Comparison of ENCODE assay signal across 1 cellular context in the genomic region with DNA sequence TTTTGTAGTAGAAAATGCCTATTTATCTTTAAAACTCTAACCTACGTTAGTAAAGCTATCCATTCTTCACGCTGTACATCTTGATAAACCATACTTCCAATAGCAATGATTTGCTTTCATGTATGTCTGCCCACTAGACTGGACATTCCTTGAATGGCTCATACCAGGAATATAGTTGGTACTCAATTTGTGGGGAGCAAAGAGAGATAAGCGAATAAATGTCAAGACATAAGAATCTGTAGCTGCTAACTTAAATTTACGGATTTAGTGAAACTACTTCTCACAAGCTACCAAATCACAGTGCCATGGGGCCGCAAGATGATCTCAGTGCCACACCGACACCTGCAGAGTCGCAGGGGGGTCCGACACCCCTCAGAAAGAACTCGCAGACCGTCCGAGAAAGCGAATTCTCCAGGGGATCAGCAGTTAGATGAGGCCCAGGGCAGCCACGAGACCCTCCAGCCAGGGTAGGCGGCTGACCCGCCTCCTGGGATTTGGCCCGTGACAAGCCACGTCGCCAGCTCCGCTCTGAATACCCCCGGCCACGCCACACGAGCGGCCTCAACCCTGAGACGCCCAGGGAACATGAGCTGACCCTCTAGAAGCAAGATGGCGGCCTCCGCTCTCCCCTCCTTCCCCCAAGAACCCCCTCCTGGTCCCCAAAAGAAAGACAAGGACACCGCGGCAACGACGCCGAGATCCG.
A peak's percentile ranks its signal among the peaks of the same experiment; 100 is the strongest.
TF ChIP-seq lines count a peak whose summit lies in the region.

No MANE protein-coding gene starts in this region.

TF ChIP-seq in GM12878, 131 proteins besides CTCF, POLR2A, EP300 and RAD21:
- no peak for TF ChIP-seq ASH2L (IDR thresholded peaks at IDR 0.05; ENCODE audit: borderline replicate concordance, low read depth)
- no peak for TF ChIP-seq SREBF1 (IDR thresholded peaks at IDR 0.05; ENCODE audit: low read length)
- no peak for TF ChIP-seq HDAC2 (IDR thresholded peaks at IDR 0.05)
- TF ChIP-seq, protein P1, sequence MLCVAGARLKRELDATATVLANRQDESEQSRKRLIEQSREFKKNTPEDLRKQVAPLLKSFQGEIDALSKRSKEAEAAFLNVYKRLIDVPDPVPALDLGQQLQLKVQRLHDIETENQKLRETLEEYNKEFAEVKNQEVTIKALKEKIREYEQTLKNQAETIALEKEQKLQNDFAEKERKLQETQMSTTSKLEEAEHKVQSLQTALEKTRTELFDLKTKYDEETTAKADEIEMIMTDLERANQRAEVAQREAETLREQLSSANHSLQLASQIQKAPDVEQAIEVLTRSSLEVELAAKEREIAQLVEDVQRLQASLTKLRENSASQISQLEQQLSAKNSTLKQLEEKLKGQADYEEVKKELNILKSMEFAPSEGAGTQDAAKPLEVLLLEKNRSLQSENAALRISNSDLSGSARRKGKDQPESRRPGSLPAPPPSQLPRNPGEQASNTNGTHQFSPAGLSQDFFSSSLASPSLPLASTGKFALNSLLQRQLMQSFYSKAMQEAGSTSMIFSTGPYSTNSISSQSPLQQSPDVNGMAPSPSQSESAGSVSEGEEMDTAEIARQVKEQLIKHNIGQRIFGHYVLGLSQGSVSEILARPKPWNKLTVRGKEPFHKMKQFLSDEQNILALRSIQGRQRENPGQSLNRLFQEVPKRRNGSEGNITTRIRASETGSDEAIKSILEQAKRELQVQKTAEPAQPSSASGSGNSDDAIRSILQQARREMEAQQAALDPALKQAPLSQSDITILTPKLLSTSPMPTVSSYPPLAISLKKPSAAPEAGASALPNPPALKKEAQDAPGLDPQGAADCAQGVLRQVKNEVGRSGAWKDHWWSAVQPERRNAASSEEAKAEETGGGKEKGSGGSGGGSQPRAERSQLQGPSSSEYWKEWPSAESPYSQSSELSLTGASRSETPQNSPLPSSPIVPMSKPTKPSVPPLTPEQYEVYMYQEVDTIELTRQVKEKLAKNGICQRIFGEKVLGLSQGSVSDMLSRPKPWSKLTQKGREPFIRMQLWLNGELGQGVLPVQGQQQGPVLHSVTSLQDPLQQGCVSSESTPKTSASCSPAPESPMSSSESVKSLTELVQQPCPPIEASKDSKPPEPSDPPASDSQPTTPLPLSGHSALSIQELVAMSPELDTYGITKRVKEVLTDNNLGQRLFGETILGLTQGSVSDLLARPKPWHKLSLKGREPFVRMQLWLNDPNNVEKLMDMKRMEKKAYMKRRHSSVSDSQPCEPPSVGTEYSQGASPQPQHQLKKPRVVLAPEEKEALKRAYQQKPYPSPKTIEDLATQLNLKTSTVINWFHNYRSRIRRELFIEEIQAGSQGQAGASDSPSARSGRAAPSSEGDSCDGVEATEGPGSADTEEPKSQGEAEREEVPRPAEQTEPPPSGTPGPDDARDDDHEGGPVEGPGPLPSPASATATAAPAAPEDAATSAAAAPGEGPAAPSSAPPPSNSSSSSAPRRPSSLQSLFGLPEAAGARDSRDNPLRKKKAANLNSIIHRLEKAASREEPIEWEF (IDR thresholded peaks at IDR 0.05; ENCODE audit: insufficient replicate concordance, low read depth, low read length) = no peak
- no peak for TF ChIP-seq CBX3 (IDR thresholded peaks at IDR 0.05; ENCODE audit: borderline replicate concordance, low read depth)
- TF ChIP-seq RCOR1 (conservative IDR thresholded peaks at IDR 0.05; ENCODE audit: low read depth, low read length) = no peak
- TF ChIP-seq NBN (IDR thresholded peaks at IDR 0.05) = 0 out of 2 replicates have a peak, but pooled peaks have one; percentile 62
- peak; percentile 81 for TF ChIP-seq MEF2B (IDR thresholded peaks at IDR 0.05; ENCODE audit: partially characterized antibody, poor library complexity, severe bottlenecking)
- TF ChIP-seq STAT3 (IDR thresholded peaks at IDR 0.05; ENCODE audit: low read depth, low read length) = no peak
- TF ChIP-seq JUND (IDR thresholded peaks at IDR 0.05; ENCODE audit: low read depth, low read length) = no peak
- no peak for TF ChIP-seq STAT1 (conservative IDR thresholded peaks at IDR 0.05)
- 0 out of 2 replicates have a peak, but pooled peaks have one; percentile 4 for TF ChIP-seq PAX5 (IDR thresholded peaks at IDR 0.05; ENCODE audit: borderline replicate concordance, low read depth, low read length)
- TF ChIP-seq, protein P2, sequence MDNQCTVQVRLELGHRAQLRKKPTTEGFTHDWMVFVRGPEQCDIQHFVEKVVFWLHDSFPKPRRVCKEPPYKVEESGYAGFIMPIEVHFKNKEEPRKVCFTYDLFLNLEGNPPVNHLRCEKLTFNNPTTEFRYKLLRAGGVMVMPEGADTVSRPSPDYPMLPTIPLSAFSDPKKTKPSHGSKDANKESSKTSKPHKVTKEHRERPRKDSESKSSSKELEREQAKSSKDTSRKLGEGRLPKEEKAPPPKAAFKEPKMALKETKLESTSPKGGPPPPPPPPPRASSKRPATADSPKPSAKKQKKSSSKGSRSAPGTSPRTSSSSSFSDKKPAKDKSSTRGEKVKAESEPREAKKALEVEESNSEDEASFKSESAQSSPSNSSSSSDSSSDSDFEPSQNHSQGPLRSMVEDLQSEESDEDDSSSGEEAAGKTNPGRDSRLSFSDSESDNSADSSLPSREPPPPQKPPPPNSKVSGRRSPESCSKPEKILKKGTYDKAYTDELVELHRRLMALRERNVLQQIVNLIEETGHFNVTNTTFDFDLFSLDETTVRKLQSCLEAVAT (IDR thresholded peaks at IDR 0.05) = peak; percentile 40; the same call in 1 of the 2 replicates
- no peak for TF ChIP-seq NFYA (IDR thresholded peaks at IDR 0.05; ENCODE audit: borderline replicate concordance, low read depth, low read length)
- TF ChIP-seq, protein P3, sequence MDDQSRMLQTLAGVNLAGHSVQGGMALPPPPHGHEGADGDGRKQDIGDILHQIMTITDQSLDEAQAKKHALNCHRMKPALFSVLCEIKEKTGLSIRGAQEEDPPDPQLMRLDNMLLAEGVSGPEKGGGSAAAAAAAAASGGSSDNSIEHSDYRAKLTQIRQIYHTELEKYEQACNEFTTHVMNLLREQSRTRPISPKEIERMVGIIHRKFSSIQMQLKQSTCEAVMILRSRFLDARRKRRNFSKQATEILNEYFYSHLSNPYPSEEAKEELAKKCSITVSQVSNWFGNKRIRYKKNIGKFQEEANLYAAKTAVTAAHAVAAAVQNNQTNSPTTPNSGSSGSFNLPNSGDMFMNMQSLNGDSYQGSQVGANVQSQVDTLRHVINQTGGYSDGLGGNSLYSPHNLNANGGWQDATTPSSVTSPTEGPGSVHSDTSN (IDR thresholded peaks at IDR 0.05; ENCODE audit: insufficient replicate concordance, low read depth, low read length) = no peak
- TF ChIP-seq SP1 (IDR thresholded peaks at IDR 0.05; ENCODE audit: low read depth, low read length) = no peak
- TF ChIP-seq JUNB (IDR thresholded peaks at IDR 0.05) = no peak
- no peak for TF ChIP-seq CREM (IDR thresholded peaks at IDR 0.05; ENCODE audit: low read depth)
- TF ChIP-seq MTA3 (IDR thresholded peaks at IDR 0.05; ENCODE audit: borderline replicate concordance, low read length) = no peak
- no peak for TF ChIP-seq ZNF217 (IDR thresholded peaks at IDR 0.05)
- no peak for TF ChIP-seq SIX5 (IDR thresholded peaks at IDR 0.05; ENCODE audit: low read depth, low read length, severe bottlenecking)
- no peak for TF ChIP-seq EGR1 (IDR thresholded peaks at IDR 0.05; ENCODE audit: borderline replicate concordance in 1 of 2, low read depth in 2 of 2, low read length in 2 of 2)
- TF ChIP-seq NFXL1 (IDR thresholded peaks at IDR 0.05; ENCODE audit: borderline replicate concordance) = no peak
- peak; percentile 89 for TF ChIP-seq YY1 (IDR thresholded peaks at IDR 0.05; ENCODE audit: low read depth, low read length)
- TF ChIP-seq, protein P4, sequence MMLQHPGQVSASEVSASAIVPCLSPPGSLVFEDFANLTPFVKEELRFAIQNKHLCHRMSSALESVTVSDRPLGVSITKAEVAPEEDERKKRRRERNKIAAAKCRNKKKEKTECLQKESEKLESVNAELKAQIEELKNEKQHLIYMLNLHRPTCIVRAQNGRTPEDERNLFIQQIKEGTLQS (IDR thresholded peaks at IDR 0.05; ENCODE audit: borderline replicate concordance, extremely low read depth, low read depth, low read length) = no peak
- TF ChIP-seq BHLHE40 (IDR thresholded peaks at IDR 0.05; ENCODE audit: borderline replicate concordance in 1 of 2, low read depth in 2 of 2, low read length in 1 of 2) = peak; percentile 77 to 87; a peak in 3 of 4 replicates
- TF ChIP-seq KDM1A (IDR thresholded peaks at IDR 0.05; ENCODE audit: borderline replicate concordance) = no peak
- no peak for TF ChIP-seq CREB1 (IDR thresholded peaks at IDR 0.05; ENCODE audit: low read depth)
- no peak for TF ChIP-seq FOXK2 (IDR thresholded peaks at IDR 0.05)
- TF ChIP-seq CBX5 (IDR thresholded peaks at IDR 0.05; ENCODE audit: low read depth) = no peak
TF ChIP-seq in GM12878: peak in this region for 6.
